Comparison of ENCODE assay signal across 33 cellular contexts in genomic region chr12:49730050-49730449, GRCh38.
"Had no signal": no experiment of that assay in that cellular context is flagged by ENCODE, and none has a peak within 500 bp of the region (broad histone marks: within the 10 kb centered on the region; RNA-seq: fewer than 3 reads in every experiment).

No MANE protein-coding gene starts in this region.

- FAIRE-seq: astrocyte had no signal

- H3K27ac ChIP-seq: adrenal gland, ascending aorta, body of pancreas, brain microvascular endothelial cell, breast epithelium, cardiac muscle cell had no signal

- H3K4me1 ChIP-seq: adrenal gland, ascending aorta, body of pancreas, breast epithelium had no signal

- H3K27me3 ChIP-seq: adrenal gland, ascending aorta, body of pancreas, brain microvascular endothelial cell, breast epithelium had no signal

- H3K4me3 ChIP-seq: adrenal gland, ascending aorta, body of pancreas, breast epithelium, cardiac muscle cell had no signal

- ATAC-seq: activated naive CD4-positive, alpha-beta T cell treated with anti-CD3 and anti-CD28 coated beads, Interleukin-2, amount 50 U/mL, for 72 hours; activated naive CD8-positive, alpha-beta T cell treated with anti-CD3 and anti-CD28 coated beads, Interleukin-2, amount 50 U/mL, for 24 hours; activated T-cell treated with anti-CD3 and anti-CD28 coated beads, Interleukin-2, amount 50 U/mL, for 4 hours; activated T-cell treated with anti-CD3 and anti-CD28 coated beads, Interleukin-2, amount 50 U/mL, for 72 hours; activated T-helper 17 cell treated with anti-CD3 and anti-CD28 coated beads, Interleukin-2, amount 50 U/mL, for 72 hours; body of pancreas had no signal

- H3K9me3 ChIP-seq: adrenal gland, ascending aorta, body of pancreas, breast epithelium had no signal

- H3K36me3 ChIP-seq: adrenal gland, ascending aorta, brain microvascular endothelial cell, breast epithelium, cardiac muscle cell had no signal

- DNase-seq: activated effector memory CD4-positive, alpha-beta T cell treated with anti-CD3 and anti-CD28 coated beads, Interleukin-2, amount 50 U/mL, for 16 hours; activated effector memory CD4-positive, alpha-beta T cell treated with Interleukin-2 at 50 U/mL for 16 hours; activated gamma-delta T cell; activated gamma-delta T cell treated with Interleukin-2 at 50 U/mL for 16 hours; activated naive CD4-positive, alpha-beta T cell; activated naive CD4-positive, alpha-beta T cell treated with anti-CD3 and anti-CD28 coated beads for 36 hours; activated naive CD4-positive, alpha-beta T cell treated with anti-CD3 and anti-CD28 coated beads, Interleukin-2, amount 10 ng/mL, durations not matched to agents 7 days and 5 days; activated naive CD4-positive, alpha-beta T cell treated with anti-CD3 and anti-CD28 coated beads, Interleukin-2, amount 50 U/mL, for 16 hours; activated naive CD4-positive, alpha-beta T cell treated with Interleukin-2 at 50 U/mL for 16 hours; activated naive CD8-positive, alpha-beta T cell treated with anti-CD3 and anti-CD28 coated beads for 36 hours; activated naive CD8-positive, alpha-beta T cell treated with anti-CD3 and anti-CD28 coated beads, Interleukin-2, amount 10 ng/mL, durations not matched to agents 7 days and 5 days; activated naive CD8-positive, alpha-beta T cell treated with anti-CD3 and anti-CD28 coated beads, Interleukin-2, amount 50 U/mL, for 24 hours; activated T-cell treated with anti-CD3 and anti-CD28 coated beads, Interleukin-2, amount 50 U/mL, for 1 hour; activated T-cell treated with anti-CD3 and anti-CD28 coated beads, Interleukin-2, amount 50 U/mL, for 24 hours; activated T-cell treated with anti-CD3 and anti-CD28 coated beads, Interleukin-2, amount 50 U/mL, for 4 hours; activated T-cell treated with anti-CD3 and anti-CD28 coated beads, Interleukin-2, amount 50 U/mL, for 48 hours; activated T-cell treated with anti-CD3 and anti-CD28 coated beads, Interleukin-2, amount 50 U/mL, for 72 hours; adrenal gland; amniotic stem cell; amygdala; anterior cingulate cortex; aorta; body of pancreas; brain microvascular endothelial cell; caudate nucleus; central memory CD4-positive, alpha-beta T cell; cerebellar nuclear complex had no signal
